2 cellular contexts compared by ENCODE assay signal in genomic region chr5:154608531-154609011, GRCh38.
TF ChIP-seq lines count a peak whose summit lies in the region.

No MANE protein-coding gene starts in this region.

TF ChIP-seq in HEK293, 187 proteins besides CTCF, POLR2A, EP300 and RAD21 (continued from another document):
- TF ChIP-seq PRDM2 (tag by site-specific recombination; IDR thresholded peaks at IDR 0.05; ENCODE audit: borderline replicate concordance) (no peak), TCF7L2 (IDR thresholded peaks at IDR 0.05; ENCODE audit: borderline replicate concordance, low read depth, low read length) (0 out of 2 replicates have a peak, but pooled peaks have one; percentile 16), PRDM10 (tag by site-specific recombination; IDR thresholded peaks at IDR 0.05) (0 out of 2 replicates have a peak, but pooled peaks have one; percentile 5), ZNF302 (tag by site-specific recombination; IDR thresholded peaks at IDR 0.05; ENCODE audit: low read depth) (no peak)

TF ChIP-seq in WTC11, 78 proteins besides CTCF, POLR2A, EP300 and RAD21 (continued from another document):
- TF ChIP-seq ZBTB21 (CRISPR knock-in tag; IDR thresholded peaks at IDR 0.05; ENCODE audit: borderline replicate concordance): no peak
